Comparison of ENCODE assay signal across 8 cellular contexts in genomic region chr1:244451951-244452795, GRCh38. TPM values are rescaled to one million over a fixed set of nuclear protein-coding genes. Genes with fewer than 3 reads are reported as not detected.
A peak's percentile ranks its signal among the peaks of the same experiment; 100 is the strongest.
DNase-seq lines count a peak whose midpoint lies in the region; ATAC-seq and TF ChIP-seq lines count a peak whose summit lies in the region.

No MANE protein-coding gene starts in this region.

- H3K9me3 Mint-ChIP-seq in T-helper 2 cell treated with Interferon-gamma antibody and Interleukin-4, amounts not matched to agents 5 μg/mL and 100 μg/mL, for 36 hours: peaks cover 4% of the 10 kb centered on the region

- H3K9me3 ChIP-seq in ascending aorta (no peaks in the 10 kb centered on the region), right cardiac atrium (ENCODE audit: control insufficient read depth, low read length) (no peaks in the 10 kb centered on the region), uterus (no peaks in the 10 kb centered on the region)

- intact Hi-C loops in ascending aorta (cut with DNase I) (loop anchor here (2.0 to 10.0 kb wide), 10 partner anchors 130 to 1195 kb away; partner anchors contain the start of genes AKT3, CEP170, COX20 and DESI2), right cardiac atrium (cut with DNase I) (no loop called here), uterus (cut with DNase I; ENCODE audit: low total_unique reads) (no loop called here)

- H3K4me1 ChIP-seq in ascending aorta: peaks cover 0 to 23% of the 10 kb centered on the region in 2 donors
- peaks cover 3% of the 10 kb centered on the region for H3K4me1 ChIP-seq in right cardiac atrium (ENCODE audit: control insufficient read depth, insufficient read depth, low read length)
- H3K4me1 ChIP-seq in uterus: peaks cover 9 to 12% of the 10 kb centered on the region in 2 donors

- H3K4me3 ChIP-seq in ascending aorta (peak overlapping the region; percentile 89 to 95), right cardiac atrium (ENCODE audit: low read length) (peak overlapping the region; percentile 87), uterus (peak overlapping the region; percentile 60 to 98)

- H3K36me3 Mint-ChIP-seq in T-helper 2 cell treated with Interferon-gamma antibody and Interleukin-4, amounts not matched to agents 5 μg/mL and 100 μg/mL, for 36 hours (ENCODE audit: low read depth): peaks cover 33% of the 10 kb centered on the region

- H3K4me3 Mint-ChIP-seq in T-helper 2 cell treated with Interferon-gamma antibody and Interleukin-4, amounts not matched to agents 5 μg/mL and 100 μg/mL, for 36 hours: peak overlapping the region; percentile 97

- peak; percentile 93 for DNase-seq in NCI-H187 treated with DMSO at 0.1 percent for 48 hours (lab: John Stamatoyannopoulos, UW)
- peak; percentile 99 for DNase-seq in T-helper 2 cell treated with Interferon-gamma antibody and Interleukin-4, amounts not matched to agents 5 μg/mL and 100 μg/mL, for 36 hours (ENCODE audit: low spot score)
- peak; percentile 98 to 99 for DNase-seq in ascending aorta (ENCODE audit: low spot score in 2 of 2)
- DNase-seq in right cardiac atrium: peak; percentile 99 to 100 (median 100)
- DNase-seq in pulmonary artery endothelial cell (ENCODE audit: low read depth, low spot score): peak; percentile 98
- DNase-seq in uterus: peak; percentile 99 to 100

- WGBS in right cardiac atrium: 5% methylated on average over 47 of the region's 47 CpGs

- no peaks in the 10 kb centered on the region for H3K27me3 Mint-ChIP-seq in T-helper 2 cell treated with Interferon-gamma antibody and Interleukin-4, amounts not matched to agents 5 μg/mL and 100 μg/mL, for 36 hours (ENCODE audit: low read depth)

- H3K27me3 ChIP-seq in ascending aorta (no peaks in the 10 kb centered on the region), right cardiac atrium (ENCODE audit: control insufficient read depth, insufficient read depth) (no peaks in the 10 kb centered on the region), uterus (no peaks in the 10 kb centered on the region)

- peak overlapping the region; percentile 98 for H3K27ac Mint-ChIP-seq in T-helper 2 cell treated with Interferon-gamma antibody and Interleukin-4, amounts not matched to agents 5 μg/mL and 100 μg/mL, for 36 hours

- H3K4me1 Mint-ChIP-seq in T-helper 2 cell treated with Interferon-gamma antibody and Interleukin-4, amounts not matched to agents 5 μg/mL and 100 μg/mL, for 36 hours (ENCODE audit: low read depth): peaks cover 34% of the 10 kb centered on the region

- H3K27ac ChIP-seq in ascending aorta (peak overlapping the region; percentile 96 to 98), right cardiac atrium (ENCODE audit: low read length) (no peak overlapping the region), uterus (peak overlapping the region; percentile 85 to 93)

- TF ChIP-seq POLR2A in uterus (IDR thresholded peaks at IDR 0.05): no peak

- TF ChIP-seq CTCF in ascending aorta (IDR thresholded peaks at IDR 0.05) (peak; percentile 32 to 61 (median 56)), uterus (IDR thresholded peaks at IDR 0.05) (peak; percentile 49 to 66 (median 58))

- ATAC-seq in GM18502 (IDR thresholded peaks at IDR 0.05; ENCODE audit: poor library complexity, unreplicated experiment) (peak; percentile 94), HG02973 (IDR thresholded peaks at IDR 0.05; ENCODE audit: unreplicated experiment) (peak; percentile 94), right cardiac atrium (peak; percentile 99)

- no peaks in the 10 kb centered on the region for H3K36me3 ChIP-seq in ascending aorta
- H3K36me3 ChIP-seq in uterus: no peaks in the 10 kb centered on the region

RNA-seq across cellular contexts. Expression of gene ADSS2, which starts 0.5 kb away (rescaled TPM):
- total RNA-seq in ascending aorta (38.3 TPM), right cardiac atrium (10 to 100 TPM in 2 of 4 donors, 1 to 10 TPM in 2; 7.8 to 14.1 (median 10.0) TPM), pulmonary artery endothelial cell (83.9 and 111 TPM in 2 replicates), uterus (10 to 100 TPM in 3 of 4 donors, 1 to 10 TPM in 1; 8.7 to 51.5 (median 40.4) TPM)
- 5.8 TPM for polyA plus RNA-seq in right cardiac atrium

RNA-seq across cellular contexts. Expression of gene CATSPERE, which starts 8.9 kb away (rescaled TPM):
- total RNA-seq in ascending aorta: not detected
- under 1 TPM; 0.41 to 0.82 (median 0.55) TPM for total RNA-seq in right cardiac atrium
- polyA plus RNA-seq in right cardiac atrium: 0.18 TPM
- total RNA-seq in pulmonary artery endothelial cell: 0.46 and 0.78 TPM in 2 replicates
- total RNA-seq in uterus: 10 to 100 TPM in 1 of 4 donors, 1 to 10 TPM in 3; 2.7 to 16.8 (median 4.3) TPM
